In genomic region chr3:2198880-2199279, GRCh38 we compare ENCODE assay signal across 27 cellular contexts.
"Had no signal": no experiment of that assay in that cellular context is flagged by ENCODE, and none has a peak within 500 bp of the region (broad histone marks: within the 10 kb centered on the region; RNA-seq: fewer than 3 reads in every experiment).

No MANE protein-coding gene starts in this region.

- H3K36me3 ChIP-seq: heart right ventricle, lower lobe of right lung, ovary, right lobe of liver, suprapubic skin, transverse colon, upper lobe of right lung, uterus had no signal

- H3K9me3 ChIP-seq: heart right ventricle, lower lobe of right lung, ovary, right lobe of liver, suprapubic skin, transverse colon, upper lobe of right lung, uterus had no signal

- DNase-seq: effector CD8-positive, alpha-beta T cell; endodermal cell; foreskin keratinocyte; glutamatergic neuron; heart right ventricle; immature natural killer cell; islet precursor cell; kidney glomerular epithelial cell; left ventricle myocardium superior; lower lobe of right lung; natural killer cell; occipital lobe; ovary; posterior cingulate gyrus; right lobe of liver; small intestine; stimulated activated CD4-positive, alpha-beta T cell treated with anti-CD3 and anti-CD28 coated beads, Interleukin-15, amount 100 ng/mL, for 24 hours; stimulated activated CD4-positive, alpha-beta T cell treated with anti-CD3 and anti-CD28 coated beads, Interleukin-4, amount 100 ng/mL, for 1 hour; stimulated activated CD8-positive, alpha-beta memory T cell treated with anti-CD3 and anti-CD28 coated beads, Interleukin-4, amount 100 ng/mL, for 48 hours; stimulated activated naive CD4-positive, alpha-beta T cell; stimulated activated naive CD8-positive, alpha-beta T cell treated with anti-CD3 and anti-CD28 coated beads, Interleukin-15, amount 100 ng/mL, for 72 hours; transverse colon; upper lobe of right lung; uterus had no signal

- H3K27me3 Mint-ChIP-seq: dendritic cell treated with granulocyte-macrophage colony-stimulating factor and Interleukin-4, amounts not matched to agents 40 ng/mL and 50 ng/mL, for 4 days; stimulated activated naive CD8-positive, alpha-beta T cell treated with anti-CD3 and anti-CD28 coated beads, Interleukin-15, amount 100 ng/mL, for 72 hours had no signal

- H3K36me3 Mint-ChIP-seq: immature natural killer cell, natural killer cell had no signal

- H3K27me3 ChIP-seq: foreskin keratinocyte, ovary, right lobe of liver, suprapubic skin, transverse colon, upper lobe of right lung, uterus had no signal

- H3K4me1 Mint-ChIP-seq: endodermal cell; immature natural killer cell; natural killer cell; stimulated activated naive CD8-positive, alpha-beta T cell treated with anti-CD3 and anti-CD28 coated beads, Interleukin-15, amount 100 ng/mL, for 72 hours had no signal

- H3K27ac ChIP-seq: epithelial cell of prostate, foreskin keratinocyte, heart right ventricle, lower lobe of right lung, ovary, right lobe of liver, suprapubic skin, transverse colon, upper lobe of right lung, uterus had no signal

- H3K4me3 Mint-ChIP-seq: dendritic cell treated with granulocyte-macrophage colony-stimulating factor and Interleukin-4, amounts not matched to agents 40 ng/mL and 50 ng/mL, for 4 days; endodermal cell; immature natural killer cell; natural killer cell; stimulated activated naive CD8-positive, alpha-beta T cell treated with anti-CD3 and anti-CD28 coated beads, Interleukin-15, amount 100 ng/mL, for 72 hours had no signal

- H3K27ac Mint-ChIP-seq: dendritic cell treated with granulocyte-macrophage colony-stimulating factor and Interleukin-4, amounts not matched to agents 40 ng/mL and 50 ng/mL, for 4 days; endodermal cell; immature natural killer cell; natural killer cell had no signal

- H3K4me1 ChIP-seq: foreskin keratinocyte, heart right ventricle, lower lobe of right lung, right lobe of liver, suprapubic skin, transverse colon, upper lobe of right lung, uterus had no signal

- H3K9me3 Mint-ChIP-seq: endodermal cell had no signal

- H3K4me3 ChIP-seq: heart right ventricle, lower lobe of right lung, ovary, right lobe of liver, suprapubic skin, transverse colon, upper lobe of right lung, uterus had no signal
